In the genomic region with DNA sequence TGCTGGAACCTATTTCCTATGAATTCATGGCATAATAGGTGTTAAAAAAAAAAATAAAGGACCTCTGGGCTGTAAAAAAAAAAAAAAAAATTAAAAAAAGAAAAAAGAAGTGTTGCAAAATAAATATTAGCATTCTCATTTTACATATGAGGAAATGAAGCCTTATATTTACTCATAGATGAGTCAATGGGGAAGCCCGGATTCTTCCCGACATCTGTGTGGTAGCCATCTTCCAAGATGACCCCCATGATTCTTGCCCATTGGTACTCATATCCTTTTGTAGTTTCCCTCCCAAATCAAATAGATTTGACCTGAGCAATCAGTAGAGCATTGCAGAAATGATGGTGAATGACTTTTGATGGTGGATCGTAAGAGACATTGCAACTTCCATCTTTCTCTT, we compare ENCODE assay signal across 1 cellular context.
A peak's percentile ranks its signal among the peaks of the same experiment; 100 is the strongest.
TF ChIP-seq lines count a peak whose summit lies in the region.

No MANE protein-coding gene starts in this region.

TF ChIP-seq in HepG2, 621 proteins besides CTCF, POLR2A, EP300 and RAD21:
- TF ChIP-seq ZNF644 (CRISPR knock-in tag; IDR thresholded peaks at IDR 0.05; ENCODE audit: low read depth) (0 out of 2 replicates have a peak, but pooled peaks have one; percentile 8), SMARCC2 (IDR thresholded peaks at IDR 0.05) (no peak), ELF3 (CRISPR knock-in tag; IDR thresholded peaks at IDR 0.05) (peak; percentile 40; the same call in 1 of the 2 replicates), ZFP36L1 (CRISPR knock-in tag; IDR thresholded peaks at IDR 0.05) (no peak), FOSL2 (CRISPR knock-in tag; IDR thresholded peaks at IDR 0.05) (peak; percentile 20; the same call in 1 of the 2 replicates), HOMEZ (CRISPR knock-in tag; IDR thresholded peaks at IDR 0.05; ENCODE audit: low read depth) (peak; percentile 41; the same call in 1 of the 2 replicates)
